ENCODE assay signal across 12 cellular contexts in genomic region chr3:150082898-150083652, GRCh38.
DNase-seq lines count a peak whose midpoint lies in the region; TF ChIP-seq lines count a peak whose summit lies in the region.
"Had no signal": no experiment of that assay in that cellular context is flagged by ENCODE, and none has a peak within 500 bp of the region (broad histone marks: within the 10 kb centered on the region; RNA-seq: fewer than 3 reads in every experiment).

No MANE protein-coding gene starts in this region.

- no peaks in the 10 kb centered on the region for H3K36me3 ChIP-seq in breast epithelium
- no peaks in the 10 kb centered on the region for H3K36me3 ChIP-seq in muscle layer of duodenum (ENCODE audit: control insufficient read depth in 1 of 2, insufficient read depth in 2 of 2, low read length in 2 of 2)
- H3K36me3 ChIP-seq in vagina = no peaks in the 10 kb centered on the region

- H3K9me3 ChIP-seq in breast epithelium = no peaks in the 10 kb centered on the region
- H3K9me3 ChIP-seq in muscle layer of duodenum (ENCODE audit: control insufficient read depth in 1 of 2, low read length in 2 of 2) = no peaks in the 10 kb centered on the region
- H3K9me3 ChIP-seq in vagina = no peaks in the 10 kb centered on the region

- peaks cover 6% of the 10 kb centered on the region for H3K36me3 Mint-ChIP-seq in MCF 10A (ENCODE audit: insufficient read depth, unreplicated experiment)

- H3K9me3 Mint-ChIP-seq in MCF 10A (ENCODE audit: unreplicated experiment) = no peaks in the 10 kb centered on the region
- H3K9me3 Mint-ChIP-seq: activated B cell treated with CpG ODN at 0.5 μM for 24 hours had no signal

- H3K27me3 ChIP-seq in breast epithelium (no peaks in the 10 kb centered on the region), dorsolateral prefrontal cortex (no peaks in the 10 kb centered on the region), muscle layer of duodenum (ENCODE audit: low read depth, low read length) (no peaks in the 10 kb centered on the region), vagina (no peaks in the 10 kb centered on the region)

- H3K4me3 ChIP-seq in breast epithelium (peak overlapping the region; percentile 20 to 34 (median 23)), dorsolateral prefrontal cortex (peak overlapping the region in 58 of 59 donors; percentile 13 to 67 (median 44)), muscle layer of duodenum (ENCODE audit: low read depth in 1 of 2, low read length in 2 of 2) (peak overlapping the region; percentile 45 to 49), vagina (peak overlapping the region; percentile 24 to 34)

- intact Hi-C loops in breast epithelium (cut with DNase I; ENCODE audit: low total_unique reads) (no loop called here), MCF 10A (cut with micrococcal nuclease) (no loop called here), dorsolateral prefrontal cortex (cut with DNase I) (no loop called here), vagina (cut with DNase I) (no loop called here)

- H3K4me1 Mint-ChIP-seq in MCF 10A (ENCODE audit: insufficient read depth, unreplicated experiment) = peaks cover 21% of the 10 kb centered on the region
- H3K4me1 Mint-ChIP-seq: activated B cell treated with CpG ODN at 0.5 μM for 24 hours had no signal

- BruUV-seq in MCF 10A (replicated peaks; lab: Mats Ljungman, UMichigan) = no TSS peak

- TF ChIP-seq POLR2A in breast epithelium (IDR thresholded peaks at IDR 0.05) (no peak), vagina (IDR thresholded peaks at IDR 0.05) (no peak)

- no peak for TF ChIP-seq CTCF in breast epithelium (IDR thresholded peaks at IDR 0.05)
- TF ChIP-seq CTCF in MCF 10A (IDR thresholded peaks at IDR 0.05; ENCODE audit: unreplicated experiment) = no peak
- no peak for TF ChIP-seq CTCF in dorsolateral prefrontal cortex (IDR thresholded peaks at IDR 0.05 in 54 of 56, conservative IDR thresholded peaks at IDR 0.05 in 2 of 56; ENCODE audit: low read depth in 1 of 56, partially characterized antibody in 56 of 56)
- TF ChIP-seq CTCF in vagina (IDR thresholded peaks at IDR 0.05) = no peak

- DNase-seq in breast epithelium (ENCODE audit: low spot score in 2 of 2) (no peak), MCF 10A (ENCODE audit: unreplicated experiment) (no peak), dorsolateral prefrontal cortex (no peak), vagina (ENCODE audit: extremely low spot score in 2 of 2) (no peak), HCEC 1CT (no peak), NCI-H1694 treated with DMSO at 0.1 percent for 48 hours (lab: John Stamatoyannopoulos, UW) (no peak), kidney glomerular epithelial cell (lab: John Stamatoyannopoulos, UW) (no peak)
- DNase-seq: activated B cell treated with CpG ODN at 0.5 μM for 24 hours; activated T-cell treated with anti-CD3 and anti-CD28 coated beads for 4 hours; effector CD4-positive, alpha-beta T cell; SHP77 treated with DMSO at 0.1 percent for 48 hours had no signal

- H3K4me3 Mint-ChIP-seq in MCF 10A (ENCODE audit: unreplicated experiment) = no peak overlapping the region
- H3K4me3 Mint-ChIP-seq: activated B cell treated with CpG ODN at 0.5 μM for 24 hours had no signal

- CTCF ChIA-PET in MCF 10A (lab: Yijun Ruan, JAX) = interaction anchor here (0.8 to 0.9 kb wide), 2 partner anchors 10 to 14 kb away, joined by 3 read pairs; no protein-coding TSS in a partner anchor

- H3K4me1 ChIP-seq in breast epithelium = peaks cover 0 to 8% of the 10 kb centered on the region in 2 donors
- H3K4me1 ChIP-seq in muscle layer of duodenum (ENCODE audit: control insufficient read depth in 1 of 2, insufficient read depth in 2 of 2, low read length in 2 of 2) = peaks cover 0 to 17% of the 10 kb centered on the region in 2 donors
- no peaks in the 10 kb centered on the region for H3K4me1 ChIP-seq in vagina

- no peak overlapping the region for H3K27ac ChIP-seq in breast epithelium
- H3K27ac ChIP-seq in dorsolateral prefrontal cortex = peak overlapping the region in 22 of 59 donors; percentile 2 to 58 (median 34)
- H3K27ac ChIP-seq in muscle layer of duodenum (ENCODE audit: low read length) = peak overlapping the region; percentile 31
- no peak overlapping the region for H3K27ac ChIP-seq in vagina

- POLR2A ChIA-PET in MCF 10A (lab: Yijun Ruan, JAX) = no interaction called here

- no peaks in the 10 kb centered on the region for H3K27me3 Mint-ChIP-seq in MCF 10A (ENCODE audit: insufficient read depth, unreplicated experiment)
- H3K27me3 Mint-ChIP-seq: activated B cell treated with CpG ODN at 0.5 μM for 24 hours had no signal

- H3K27ac Mint-ChIP-seq in MCF 10A (ENCODE audit: low read depth, unreplicated experiment) = no peak overlapping the region
- H3K27ac Mint-ChIP-seq: activated B cell treated with CpG ODN at 0.5 μM for 24 hours had no signal
